8 cellular contexts compared by ENCODE assay signal in the genomic region with DNA sequence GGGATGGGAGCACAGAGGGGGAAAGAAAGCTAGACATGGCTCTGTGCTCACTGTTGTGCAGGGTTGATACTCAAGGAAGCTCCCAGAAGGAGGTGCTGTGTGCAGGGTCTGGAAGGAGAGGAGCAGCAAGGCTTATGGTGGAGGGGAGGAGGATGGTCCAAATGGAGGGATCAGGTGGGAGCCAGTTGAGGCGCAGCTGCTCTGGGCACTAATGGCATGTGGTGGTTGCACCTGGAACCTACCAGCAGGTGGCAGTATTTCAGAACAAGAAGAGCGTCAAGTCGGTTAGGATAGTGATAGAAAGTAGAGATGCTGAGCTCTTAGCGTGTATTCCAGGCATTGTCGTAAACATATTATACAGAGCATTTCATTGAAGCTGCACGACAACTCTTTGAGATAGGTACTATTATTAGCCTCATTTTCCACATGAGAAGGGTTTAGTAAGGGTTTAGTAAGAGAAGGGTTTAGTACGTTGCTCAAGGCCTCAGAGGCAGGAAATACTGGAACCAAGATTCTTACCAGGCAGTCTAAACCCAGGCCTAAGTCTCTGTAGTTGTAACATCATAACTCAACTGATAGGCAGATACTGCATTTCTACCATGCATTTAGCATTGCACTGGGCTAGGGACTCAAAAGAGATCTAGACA.
DNase-seq lines count a peak whose midpoint lies in the region; ATAC-seq lines count a peak whose summit lies in the region.

No MANE protein-coding gene starts in this region.

- H3K36me3 Mint-ChIP-seq in naive B cell: no peaks in the 10 kb centered on the region

- DNase-seq in AML-193 (lab: John Stamatoyannopoulos, UW) (peak; percentile 37 to 52), NCI-H748 (lab: John Stamatoyannopoulos, UW; ENCODE audit: unreplicated experiment) (peak; percentile 77), naive B cell (peak; percentile 34), substantia nigra (lab: John Stamatoyannopoulos, UW) (peak in 34 of 49 donors; percentile 5 to 69 (median 42))
- DNase-seq in activated CD8-positive, alpha-beta memory T cell treated with anti-CD3 and anti-CD28 coated beads for 24 hours: peak; percentile 65

- peaks cover 0 to 5% (median 0%) of the 10 kb centered on the region in 3 donors for H3K27me3 Mint-ChIP-seq in naive B cell

- no peaks in the 10 kb centered on the region for H3K4me1 Mint-ChIP-seq in naive B cell

- H3K9me3 Mint-ChIP-seq in naive B cell: peaks cover 0 to 5% (median 2%) of the 10 kb centered on the region in 7 donors

- H3K27ac ChIP-seq in substantia nigra (ENCODE audit: low read depth, low read length, poor library complexity, severe bottlenecking): no peak overlapping the region

- H3K4me3 Mint-ChIP-seq in naive B cell: no peak overlapping the region

- ATAC-seq in GM18867 (IDR thresholded peaks at IDR 0.05; ENCODE audit: unreplicated experiment) (peak; percentile 86), HG03354 (IDR thresholded peaks at IDR 0.05; ENCODE audit: poor library complexity, severe bottlenecking, unreplicated experiment) (peak; percentile 90), esophagus mucosa (peak; percentile 76), naive B cell (ENCODE audit: low read depth in 2 of 2) (peak in 1 of 2 donors; percentile 34)

- peak overlapping the region in 1 of 6 donors; percentile 62 for H3K27ac Mint-ChIP-seq in naive B cell
